ENCODE assay signal across 24 cellular contexts in genomic region chr14:42013560-42013959, GRCh38.
"Had no signal": no experiment of that assay in that cellular context is flagged by ENCODE, and none has a peak within 500 bp of the region (broad histone marks: within the 10 kb centered on the region; RNA-seq: fewer than 3 reads in every experiment).

No MANE protein-coding gene starts in this region.

- H3K27ac ChIP-seq: breast epithelium, coronary artery, PC-9 had no signal

- H3K36me3 Mint-ChIP-seq: activated CD4-positive, alpha-beta memory T cell treated with anti-CD3 and anti-CD28 coated beads for 36 hours; activated naive CD8-positive, alpha-beta T cell; T-cell had no signal

- H3K27me3 ChIP-seq: breast epithelium had no signal

- H3K27ac Mint-ChIP-seq: activated CD4-positive, alpha-beta memory T cell treated with anti-CD3 and anti-CD28 coated beads for 36 hours; activated CD4-positive, alpha-beta T cell treated with anti-CD3 and anti-CD28 coated beads, Interleukin-2, amount 10 ng/mL, durations not matched to agents 7 days and 5 days; activated naive CD8-positive, alpha-beta T cell; T-cell had no signal

- H3K4me3 ChIP-seq: breast epithelium, coronary artery, PC-9 had no signal

- DNase-seq: activated CD4-positive, alpha-beta memory T cell treated with anti-CD3 and anti-CD28 coated beads for 36 hours; activated CD4-positive, alpha-beta T cell treated with anti-CD3 and anti-CD28 coated beads, Interleukin-2, amount 10 ng/mL, durations not matched to agents 7 days and 5 days; activated CD4-positive, CD25-positive, alpha-beta regulatory T cell; activated CD8-positive, alpha-beta memory T cell treated with anti-CD3 and anti-CD28 coated beads for 24 hours; activated effector memory CD4-positive, alpha-beta T cell treated with anti-CD3 and anti-CD28 coated beads, Interleukin-2, amount 50 U/mL, for 16 hours; activated naive CD4-positive, alpha-beta T cell treated with Interleukin-2 at 50 U/mL for 16 hours; activated T-cell treated with anti-CD3 and anti-CD28 coated beads, Interleukin-2, amount 50 U/mL, for 4 hours; central memory CD4-positive, alpha-beta T cell; MM.1S; NCI-H1105; NCI-H1436; NCI-H1694 treated with DMSO at 0.1 percent for 48 hours; NCI-H2029 treated with DMSO at 0.1 percent for 48 hours; NCI-H345; NCI-H510A; NCI-H526 treated with DMSO at 0.1 percent for 48 hours; PC-9; SHP77 treated with DMSO at 0.1 percent for 48 hours; T-cell; T-helper 2 cell; T1000 had no signal

- H3K9me3 ChIP-seq: breast epithelium had no signal

- H3K27me3 Mint-ChIP-seq: activated CD4-positive, alpha-beta memory T cell treated with anti-CD3 and anti-CD28 coated beads for 36 hours; activated CD4-positive, alpha-beta T cell treated with anti-CD3 and anti-CD28 coated beads, Interleukin-2, amount 10 ng/mL, durations not matched to agents 7 days and 5 days; activated naive CD8-positive, alpha-beta T cell; T-cell had no signal

- H3K36me3 ChIP-seq: breast epithelium had no signal

- ATAC-seq: activated T-cell treated with anti-CD3 and anti-CD28 coated beads, Interleukin-2, amount 50 U/mL, for 4 hours; T-cell had no signal

- H3K4me1 Mint-ChIP-seq: activated CD4-positive, alpha-beta T cell treated with anti-CD3 and anti-CD28 coated beads, Interleukin-2, amount 10 ng/mL, durations not matched to agents 7 days and 5 days; T-cell had no signal

- H3K4me1 ChIP-seq: breast epithelium had no signal

- H3K4me3 Mint-ChIP-seq: activated CD4-positive, alpha-beta memory T cell treated with anti-CD3 and anti-CD28 coated beads for 36 hours; activated CD4-positive, alpha-beta T cell treated with anti-CD3 and anti-CD28 coated beads, Interleukin-2, amount 10 ng/mL, durations not matched to agents 7 days and 5 days; activated naive CD8-positive, alpha-beta T cell; activated T-cell treated with anti-CD3 and anti-CD28 coated beads, Interleukin-2, amount 50 U/mL, for 4 hours; T-cell had no signal
